In the genomic region with DNA sequence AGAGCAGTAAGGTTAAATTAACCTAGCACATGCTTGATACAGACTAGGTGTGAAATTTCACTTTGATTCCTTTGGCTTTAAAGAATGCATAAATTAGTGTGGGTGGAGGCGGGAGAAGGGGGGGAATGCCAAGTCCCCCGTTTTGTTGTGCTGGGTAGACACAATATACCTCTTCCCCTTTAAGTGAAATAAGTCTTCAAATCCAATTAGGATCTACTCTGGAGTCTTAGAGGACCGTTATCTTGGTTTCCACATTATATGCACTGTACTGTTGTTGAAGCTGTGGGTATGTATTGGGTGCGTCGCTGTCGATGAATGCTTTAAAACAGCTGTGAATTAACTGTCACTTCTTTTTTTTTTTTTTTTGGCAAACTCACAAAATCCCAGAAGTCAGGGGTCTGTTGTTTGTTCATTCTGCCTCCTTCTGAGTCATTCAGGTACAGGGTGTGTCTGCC, we compare ENCODE assay signal across 1 cellular context.
TF ChIP-seq lines count a peak whose summit lies in the region.

No MANE protein-coding gene starts in this region.

TF ChIP-seq in GM23338, 12 proteins besides CTCF, POLR2A, EP300 and RAD21 (continued from another document):
- TF ChIP-seq JUNB (IDR thresholded peaks at IDR 0.05; ENCODE audit: unreplicated experiment) = no peak
- TF ChIP-seq, protein P1, sequence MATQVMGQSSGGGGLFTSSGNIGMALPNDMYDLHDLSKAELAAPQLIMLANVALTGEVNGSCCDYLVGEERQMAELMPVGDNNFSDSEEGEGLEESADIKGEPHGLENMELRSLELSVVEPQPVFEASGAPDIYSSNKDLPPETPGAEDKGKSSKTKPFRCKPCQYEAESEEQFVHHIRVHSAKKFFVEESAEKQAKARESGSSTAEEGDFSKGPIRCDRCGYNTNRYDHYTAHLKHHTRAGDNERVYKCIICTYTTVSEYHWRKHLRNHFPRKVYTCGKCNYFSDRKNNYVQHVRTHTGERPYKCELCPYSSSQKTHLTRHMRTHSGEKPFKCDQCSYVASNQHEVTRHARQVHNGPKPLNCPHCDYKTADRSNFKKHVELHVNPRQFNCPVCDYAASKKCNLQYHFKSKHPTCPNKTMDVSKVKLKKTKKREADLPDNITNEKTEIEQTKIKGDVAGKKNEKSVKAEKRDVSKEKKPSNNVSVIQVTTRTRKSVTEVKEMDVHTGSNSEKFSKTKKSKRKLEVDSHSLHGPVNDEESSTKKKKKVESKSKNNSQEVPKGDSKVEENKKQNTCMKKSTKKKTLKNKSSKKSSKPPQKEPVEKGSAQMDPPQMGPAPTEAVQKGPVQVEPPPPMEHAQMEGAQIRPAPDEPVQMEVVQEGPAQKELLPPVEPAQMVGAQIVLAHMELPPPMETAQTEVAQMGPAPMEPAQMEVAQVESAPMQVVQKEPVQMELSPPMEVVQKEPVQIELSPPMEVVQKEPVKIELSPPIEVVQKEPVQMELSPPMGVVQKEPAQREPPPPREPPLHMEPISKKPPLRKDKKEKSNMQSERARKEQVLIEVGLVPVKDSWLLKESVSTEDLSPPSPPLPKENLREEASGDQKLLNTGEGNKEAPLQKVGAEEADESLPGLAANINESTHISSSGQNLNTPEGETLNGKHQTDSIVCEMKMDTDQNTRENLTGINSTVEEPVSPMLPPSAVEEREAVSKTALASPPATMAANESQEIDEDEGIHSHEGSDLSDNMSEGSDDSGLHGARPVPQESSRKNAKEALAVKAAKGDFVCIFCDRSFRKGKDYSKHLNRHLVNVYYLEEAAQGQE (IDR thresholded peaks at IDR 0.05; ENCODE audit: unreplicated experiment) = no peak
- TF ChIP-seq EZH2phosphoT487 (IDR thresholded peaks at IDR 0.05; ENCODE audit: unreplicated experiment) = no peak
- TF ChIP-seq ZNF331 (CRISPR knock-in tag; IDR thresholded peaks at IDR 0.05; ENCODE audit: low read depth) = no peak
- no peak for TF ChIP-seq ZNF114 (CRISPR knock-in tag; IDR thresholded peaks at IDR 0.05)
